Comparison of ENCODE assay signal across 8 cellular contexts in the genomic region with DNA sequence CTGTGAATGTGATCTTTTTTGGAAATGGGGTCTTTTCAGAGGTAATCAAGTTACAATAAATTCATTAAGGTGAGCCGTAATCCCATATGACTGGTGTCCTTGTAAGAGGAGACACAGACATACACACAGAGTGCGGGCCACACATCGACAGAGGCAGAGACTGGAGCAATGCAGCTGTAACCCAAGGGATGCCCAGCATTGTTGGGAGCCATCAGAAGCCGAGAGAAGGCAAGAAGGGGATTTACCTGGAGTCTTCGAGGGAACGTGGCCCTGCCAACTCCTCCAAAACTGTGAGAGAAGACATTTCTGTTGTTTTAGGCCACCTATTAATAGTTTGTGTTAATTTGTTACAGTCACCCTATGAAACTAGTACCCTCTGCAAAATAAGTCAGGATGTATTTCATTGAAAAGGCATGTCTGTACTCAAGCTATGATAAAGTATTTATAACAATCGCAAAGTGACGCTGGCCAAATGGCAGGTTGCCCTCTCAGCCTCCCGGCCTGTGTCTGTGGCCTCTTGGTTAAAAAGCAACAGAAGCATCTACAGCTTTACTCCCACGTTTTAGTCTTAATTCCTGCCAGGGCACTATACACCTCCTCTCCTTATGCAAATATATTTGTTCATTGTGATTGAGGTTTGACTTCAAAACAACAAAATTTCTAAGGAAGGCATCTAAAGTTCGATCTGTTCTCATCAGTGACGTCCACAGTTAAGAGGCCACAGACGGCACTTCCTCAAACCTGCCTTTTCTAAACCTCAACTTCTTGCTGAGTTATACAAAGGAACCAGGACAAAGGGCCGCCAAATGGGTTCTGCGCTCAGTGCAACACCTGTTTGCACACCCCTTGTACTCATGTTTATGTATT. TPM values are rescaled to one million over a fixed set of nuclear protein-coding genes. Genes with fewer than 3 reads are reported as not detected.
A peak's percentile ranks its signal among the peaks of the same experiment; 100 is the strongest.
DNase-seq lines count a peak whose midpoint lies in the region; ATAC-seq and TF ChIP-seq lines count a peak whose summit lies in the region.

No MANE protein-coding gene starts in this region.

- intact Hi-C loops in OCI-LY7 (cut with micrococcal nuclease; ENCODE audit: unreplicated experiment) = no loop called here

- CTCF ChIA-PET in OCI-LY7 (lab: Charles Lee; ENCODE audit: unreplicated experiment) = no interaction called here

- peak overlapping the region; percentile 52 for H3K4me2 ChIP-seq in OCI-LY7 (ENCODE audit: low read length)

- DNase-seq in OCI-LY7 (ENCODE audit: low spot score) (peak; percentile 78), endodermal cell (peak; percentile 23), osteocyte (ENCODE audit: extremely low spot score, unreplicated experiment) (no peak), NCI-H187 treated with DMSO at 0.1 percent for 48 hours (lab: John Stamatoyannopoulos, UW) (no peak)
- DNase-seq in NK-92 treated with Interleukin-12 subunit alpha and Interleukin-12 subunit beta, amount 100 ng/mL, for 24 hours (lab: John Stamatoyannopoulos, UW) = no peak
- DNase-seq in stimulated activated CD4-positive, alpha-beta T cell treated with anti-CD3 and anti-CD28 coated beads, Interleukin-15, amount 100 ng/mL, for 24 hours = no peak

- H3K4me3 ChIP-seq in OCI-LY7 (ENCODE audit: low read depth, low read length, poor library complexity, severe bottlenecking) (no peak overlapping the region), endodermal cell (ENCODE audit: low read length) (no peak overlapping the region)

- H3K27me3 Mint-ChIP-seq in endodermal cell (ENCODE audit: insufficient read depth) = no peaks in the 10 kb centered on the region
- H3K27me3 Mint-ChIP-seq in osteocyte (ENCODE audit: unreplicated experiment) = no peaks in the 10 kb centered on the region

- H3K27ac ChIP-seq in OCI-LY7 (ENCODE audit: low read depth, low read length, poor library complexity, severe bottlenecking) (peak overlapping the region; percentile 28), endodermal cell (ENCODE audit: low read depth, low read length) (no peak overlapping the region)

- H3K4me1 ChIP-seq in OCI-LY7 (ENCODE audit: insufficient read depth, low read length, poor library complexity, severe bottlenecking) (peaks cover 19% of the 10 kb centered on the region), endodermal cell (ENCODE audit: control insufficient read depth, insufficient read depth, low read length) (no peaks in the 10 kb centered on the region)

- H3K27ac Mint-ChIP-seq in endodermal cell (peak overlapping the region; percentile 45), osteocyte (ENCODE audit: unreplicated experiment) (peak overlapping the region; percentile 94)

- H2AFZ ChIP-seq in OCI-LY7 (ENCODE audit: low read length) = peak overlapping the region; percentile 46; the same call in 1 of the 2 replicates

- ATAC-seq in GM18499 (IDR thresholded peaks at IDR 0.05; ENCODE audit: insufficient read depth, unreplicated experiment) (peak; percentile 65), HG02852 (IDR thresholded peaks at IDR 0.05; ENCODE audit: unreplicated experiment) (peak; percentile 80)

- no TSS peak for BruUV-seq in OCI-LY7 (replicated peaks; lab: Mats Ljungman, UMichigan)

- H3K4me3 Mint-ChIP-seq in endodermal cell = no peak overlapping the region
- no peak overlapping the region for H3K4me3 Mint-ChIP-seq in osteocyte (ENCODE audit: unreplicated experiment)

- H3K79me2 ChIP-seq in OCI-LY7 (ENCODE audit: insufficient read depth, low read depth, low read length) = no peaks in the 10 kb centered on the region

- POLR2A ChIA-PET in OCI-LY7 (lab: Charles Lee) = interaction anchor here (1.7 kb wide), 1 partner anchor 23 kb away, joined by 7 read pairs; no protein-coding TSS in a partner anchor

- peaks cover 4% of the 10 kb centered on the region for H3K9me3 Mint-ChIP-seq in endodermal cell
- no peaks in the 10 kb centered on the region for H3K9me3 Mint-ChIP-seq in osteocyte (ENCODE audit: unreplicated experiment)

- no peaks in the 10 kb centered on the region for H4K20me1 ChIP-seq in OCI-LY7 (ENCODE audit: insufficient read depth, low read length)

- WGBS in endodermal cell (ENCODE audit: insufficient coverage in 1 of 2, insufficient read length in 1 of 2), 2 experiments = 93 to 95% methylated on average over 14 to 15 of the region's 15 CpGs

- no peaks in the 10 kb centered on the region for H3K27me3 ChIP-seq in endodermal cell (ENCODE audit: control insufficient read depth, insufficient read depth, low read length, poor library complexity, severe bottlenecking)

- H3K36me3 ChIP-seq in OCI-LY7 (ENCODE audit: insufficient read depth, low read length) = no peaks in the 10 kb centered on the region
- peaks cover 31% of the 10 kb centered on the region for H3K36me3 ChIP-seq in endodermal cell (ENCODE audit: control insufficient read depth, insufficient read depth, low read length)

- TF ChIP-seq CTCF in OCI-LY7 (conservative IDR thresholded peaks at IDR 0.05; ENCODE audit: low read length) (no peak), endodermal cell (conservative IDR thresholded peaks at IDR 0.05) (no peak), osteocyte (IDR thresholded peaks at IDR 0.05) (no peak)

- H3K9ac ChIP-seq in endodermal cell (ENCODE audit: extremely low read depth, low read length, poor library complexity, severe bottlenecking) = no peak overlapping the region

- H3K4me1 Mint-ChIP-seq in endodermal cell = peaks cover 9% of the 10 kb centered on the region
- peaks cover 80% of the 10 kb centered on the region for H3K4me1 Mint-ChIP-seq in osteocyte (ENCODE audit: unreplicated experiment)

- no peaks in the 10 kb centered on the region for H3K9me2 ChIP-seq in OCI-LY7 (ENCODE audit: insufficient read depth, low read length)

- H3K9me3 ChIP-seq in OCI-LY7 (ENCODE audit: low read length) = no peaks in the 10 kb centered on the region
- H3K9me3 ChIP-seq in endodermal cell (ENCODE audit: control insufficient read depth, low read length) = peaks cover 6% of the 10 kb centered on the region

- H3K36me3 Mint-ChIP-seq in endodermal cell (ENCODE audit: low read depth) (peaks cover 28% of the 10 kb centered on the region), osteocyte (ENCODE audit: unreplicated experiment) (peaks cover 13% of the 10 kb centered on the region)

RNA-seq across cellular contexts. Expression of a gene that starts 46.8 kb away (rescaled TPM):
- 5.9 and 6.2 TPM in 2 replicates for total RNA-seq in OCI-LY7 (2014; rRNA removed; shearing (Covaris generic))
- total RNA-seq in OCI-LY7 (2022) (7.9 and 10.3 TPM in 2 replicates), endodermal cell (100 to 1,000 TPM in 1 of 2 donors, 10 to 100 TPM in 1; 95.1 to 125 TPM), osteocyte (90.8 and 96.9 TPM in 2 replicates)
- polyA plus RNA-seq in endodermal cell (2013, experiment 1 of 2) = 32.0 TPM
- polyA plus RNA-seq in endodermal cell (2013, experiment 2 of 2) = 35.9 TPM

Comparison
In these comparisons a context has a peak if more than half of its experiments do, and no peak if none do; other contexts are left out.
1. DNase-seq: peak in OCI-LY7 (single experiment) and endodermal cell (single experiment); none in osteocyte (single experiment), NK-92 treated with Interleukin-12 subunit alpha and Interleukin-12 subunit beta, amount 100 ng/mL, for 24 hours (single experiment), NCI-H187 treated with DMSO at 0.1 percent for 48 hours (single experiment) and stimulated activated CD4-positive, alpha-beta T cell treated with anti-CD3 and anti-CD28 coated beads, Interleukin-15, amount 100 ng/mL, for 24 hours (single experiment).